In the genomic region with DNA sequence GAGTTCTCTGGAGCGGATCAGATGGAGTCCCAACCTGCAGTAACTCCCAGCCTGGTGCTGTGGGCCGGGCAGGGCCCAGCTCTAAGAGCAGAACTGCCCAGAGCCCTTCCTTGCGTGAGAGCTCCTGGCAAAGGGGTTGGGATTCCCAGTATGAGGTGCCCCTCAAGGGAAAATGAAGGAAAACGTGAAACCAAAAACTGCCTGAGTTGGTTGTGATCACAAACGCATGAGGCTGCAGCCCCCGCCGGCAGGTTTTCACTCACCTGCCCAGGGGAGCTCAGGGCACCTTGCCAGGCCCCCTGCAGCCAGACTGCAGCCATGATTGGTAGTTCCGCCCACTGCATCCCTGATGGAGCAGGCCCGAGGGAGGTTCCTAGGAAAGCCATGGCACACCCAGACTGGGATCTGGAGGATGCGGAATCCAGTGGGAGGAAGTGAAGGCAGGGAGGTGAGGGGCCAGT, we compare ENCODE assay signal across 17 cellular contexts.
DNase-seq lines count a peak whose midpoint lies in the region; ATAC-seq and TF ChIP-seq lines count a peak whose summit lies in the region.
"Had no signal": no experiment of that assay in that cellular context is flagged by ENCODE, and none has a peak within 500 bp of the region (broad histone marks: within the 10 kb centered on the region; RNA-seq: fewer than 3 reads in every experiment).

No MANE protein-coding gene starts in this region.

- no peak for TF ChIP-seq CTCF in natural killer cell (IDR thresholded peaks at IDR 0.05)
- no peak for TF ChIP-seq CTCF in osteoblast (IDR thresholded peaks at IDR 0.05; ENCODE audit: extremely low read depth, low read depth, low read length)

- peaks cover 5 to 11% of the 10 kb centered on the region in 2 donors for H3K27me3 Mint-ChIP-seq in natural killer cell treated with Interleukin-12 subunit alpha and Interleukin-12 subunit beta and Interleukin-15 and Interleukin-18, amount 100 ng/mL, for 72 hours
- H3K27me3 Mint-ChIP-seq in natural killer cell (ENCODE audit: low read depth in 2 of 2) = peaks cover 10 to 14% of the 10 kb centered on the region in 2 donors

- H2AFZ ChIP-seq in osteoblast (ENCODE audit: low read length) = no peak overlapping the region

- H3K27ac ChIP-seq in osteoblast (ENCODE audit: low read depth, low read length) = no peak overlapping the region
- H3K27ac ChIP-seq: 22Rv1, RWPE1 had no signal

- H3K4me3 ChIP-seq in osteoblast (ENCODE audit: insufficient read depth, low read length) = no peak overlapping the region

- H3K36me3 Mint-ChIP-seq in natural killer cell treated with Interleukin-12 subunit alpha and Interleukin-12 subunit beta and Interleukin-15 and Interleukin-18, amount 100 ng/mL, for 72 hours = no peaks in the 10 kb centered on the region
- H3K36me3 Mint-ChIP-seq in natural killer cell = no peaks in the 10 kb centered on the region
- H3K36me3 Mint-ChIP-seq: CD8-positive, alpha-beta T cell had no signal

- no peaks in the 10 kb centered on the region for H3K27me3 ChIP-seq in osteoblast (ENCODE audit: insufficient read depth, low read length)

- H3K4me1 ChIP-seq in osteoblast (ENCODE audit: insufficient read depth, low read length) = peaks cover 7% of the 10 kb centered on the region

- H3K79me2 ChIP-seq in osteoblast (ENCODE audit: insufficient read depth, low read length) = no peaks in the 10 kb centered on the region

- H3K36me3 ChIP-seq in osteoblast (ENCODE audit: insufficient read depth, low read length) = no peaks in the 10 kb centered on the region

- H3K4me2 ChIP-seq in osteoblast (ENCODE audit: insufficient read depth, low read length) = no peak overlapping the region

- no peaks in the 10 kb centered on the region for H3K9me3 ChIP-seq in osteoblast (ENCODE audit: low read depth, low read length)

- no peak overlapping the region for H3K4me3 Mint-ChIP-seq in natural killer cell treated with Interleukin-12 subunit alpha and Interleukin-12 subunit beta and Interleukin-15 and Interleukin-18, amount 100 ng/mL, for 72 hours
- no peak overlapping the region for H3K4me3 Mint-ChIP-seq in natural killer cell
- H3K4me3 Mint-ChIP-seq: CD8-positive, alpha-beta T cell had no signal

- ATAC-seq in natural killer cell treated with Interleukin-12 subunit alpha and Interleukin-12 subunit beta and Interleukin-15 and Interleukin-18, amount 100 ng/mL, for 72 hours = no peak
- ATAC-seq in natural killer cell = no peak
- ATAC-seq in GM19328 (IDR thresholded peaks at IDR 0.05; ENCODE audit: unreplicated experiment) = no peak
- ATAC-seq: CD8-positive, alpha-beta T cell had no signal

- H4K20me1 ChIP-seq in osteoblast (ENCODE audit: insufficient read depth, low read length) = no peaks in the 10 kb centered on the region

- H3K27ac Mint-ChIP-seq in natural killer cell treated with Interleukin-12 subunit alpha and Interleukin-12 subunit beta and Interleukin-15 and Interleukin-18, amount 100 ng/mL, for 72 hours = no peak overlapping the region
- H3K27ac Mint-ChIP-seq in natural killer cell = no peak overlapping the region
- H3K27ac Mint-ChIP-seq: CD8-positive, alpha-beta T cell had no signal

- H3K4me1 Mint-ChIP-seq in natural killer cell treated with Interleukin-12 subunit alpha and Interleukin-12 subunit beta and Interleukin-15 and Interleukin-18, amount 100 ng/mL, for 72 hours (ENCODE audit: low read depth in 2 of 2) = no peaks in the 10 kb centered on the region
- H3K4me1 Mint-ChIP-seq in natural killer cell = no peaks in the 10 kb centered on the region

- intact Hi-C loops in natural killer cell (cut with micrococcal nuclease) = no loop called here

- no peaks in the 10 kb centered on the region for H3K9me3 Mint-ChIP-seq in natural killer cell treated with Interleukin-12 subunit alpha and Interleukin-12 subunit beta and Interleukin-15 and Interleukin-18, amount 100 ng/mL, for 72 hours
- H3K9me3 Mint-ChIP-seq in natural killer cell = no peaks in the 10 kb centered on the region
- H3K9me3 Mint-ChIP-seq: CD8-positive, alpha-beta T cell had no signal

- DNase-seq in NCI-H1105 treated with DMSO at 0.1 percent for 48 hours (lab: John Stamatoyannopoulos, UW) (peak; percentile 17), NCI-H1105 (lab: John Stamatoyannopoulos, UW) (no peak), natural killer cell (no peak), osteoblast (ENCODE audit: insufficient read length, low spot score, missing footprints) (peak; percentile 19), SKM-1 (lab: John Stamatoyannopoulos, UW; ENCODE audit: unreplicated experiment) (no peak), UCSD-AML1 (lab: John Stamatoyannopoulos, UW; ENCODE audit: unreplicated experiment) (no peak)
- DNase-seq in natural killer cell treated with Interleukin-12 subunit alpha and Interleukin-12 subunit beta and Interleukin-15 and Interleukin-18, amount 100 ng/mL, for 72 hours (ENCODE audit: low spot score) = peak; percentile 29
- DNase-seq: CD8-positive, alpha-beta T cell; EL; KG1; NCI-H1048; NCI-H2107; NCI-H524; T-helper 1 cell had no signal

Comparison
In these comparisons a context has a peak if more than half of its experiments do, and no peak if none do; other contexts are left out.
1. DNase-seq: peak in NCI-H1105 treated with DMSO at 0.1 percent for 48 hours (single experiment), natural killer cell treated with Interleukin-12 subunit alpha and Interleukin-12 subunit beta and Interleukin-15 and Interleukin-18, amount 100 ng/mL, for 72 hours (single experiment) and osteoblast (single experiment); none in NCI-H1105 (single experiment), natural killer cell (single experiment), SKM-1 (single experiment) and UCSD-AML1 (single experiment).